In genomic region chr4:10123227-10124101, GRCh38 we compare ENCODE assay signal across 9 cellular contexts. TPM values are rescaled to one million over a fixed set of nuclear protein-coding genes. Genes with fewer than 3 reads are reported as not detected.
DNase-seq lines count a peak whose midpoint lies in the region; ATAC-seq and TF ChIP-seq lines count a peak whose summit lies in the region.
"Had no signal": no experiment of that assay in that cellular context is flagged by ENCODE, and none has a peak within 500 bp of the region (broad histone marks: within the 10 kb centered on the region; RNA-seq: fewer than 3 reads in every experiment).

No MANE protein-coding gene starts in this region.

- ATAC-seq in Right ventricle myocardium superior (ENCODE audit: poor library complexity) = no peak
- no peak for ATAC-seq in Right ventricle myocardium inferior
- no peak for ATAC-seq in upper lobe of left lung (ENCODE audit: low FRiP score in 2 of 2)
- ATAC-seq in GM21825 (IDR thresholded peaks at IDR 0.05; ENCODE audit: unreplicated experiment) = no peak
- no peak for ATAC-seq in HG03025 (IDR thresholded peaks at IDR 0.05; ENCODE audit: low FRiP score, unreplicated experiment)

- H3K27me3 ChIP-seq in upper lobe of left lung = no peaks in the 10 kb centered on the region

- H3K36me3 Mint-ChIP-seq in activated naive CD4-positive, alpha-beta T cell treated with anti-CD3 and anti-CD28 coated beads, Interleukin-2, amount 50 U/mL, for 24 hours = no peaks in the 10 kb centered on the region

- no peaks in the 10 kb centered on the region for H3K9me3 Mint-ChIP-seq in activated naive CD4-positive, alpha-beta T cell treated with anti-CD3 and anti-CD28 coated beads, Interleukin-2, amount 50 U/mL, for 24 hours
- H3K9me3 Mint-ChIP-seq: memory B cell had no signal

- intact Hi-C loops in Right ventricle myocardium superior (cut with DNase I) (no loop called here), Right ventricle myocardium inferior (cut with DNase I) (no loop called here)

- no peaks in the 10 kb centered on the region for H3K9me3 ChIP-seq in upper lobe of left lung

- TF ChIP-seq CTCF in upper lobe of left lung (IDR thresholded peaks at IDR 0.05) = peak in 1 of 6 experiments; percentile 8

- no peak overlapping the region for H3K4me3 Mint-ChIP-seq in activated naive CD4-positive, alpha-beta T cell treated with anti-CD3 and anti-CD28 coated beads, Interleukin-2, amount 50 U/mL, for 24 hours
- H3K4me3 Mint-ChIP-seq: memory B cell had no signal

- H3K4me3 ChIP-seq in upper lobe of left lung = no peak overlapping the region

- peaks cover 45% of the 10 kb centered on the region for H3K4me1 Mint-ChIP-seq in activated naive CD4-positive, alpha-beta T cell treated with anti-CD3 and anti-CD28 coated beads, Interleukin-2, amount 50 U/mL, for 24 hours

- peak overlapping the region; percentile 1 to 75 (median 32) for H3K27ac ChIP-seq in upper lobe of left lung

- TF ChIP-seq POLR2A in upper lobe of left lung (IDR thresholded peaks at IDR 0.05) = no peak

- no peak for TF ChIP-seq EP300 in upper lobe of left lung (IDR thresholded peaks at IDR 0.05)

- H3K36me3 ChIP-seq in upper lobe of left lung = no peaks in the 10 kb centered on the region

- H3K27ac Mint-ChIP-seq in activated naive CD4-positive, alpha-beta T cell treated with anti-CD3 and anti-CD28 coated beads, Interleukin-2, amount 50 U/mL, for 24 hours = peak overlapping the region; percentile 15
- H3K27ac Mint-ChIP-seq: memory B cell had no signal

- WGBS in upper lobe of left lung, 2 donors = 54 to 57% methylated on average over 6 to 12 of the region's 12 CpGs

- peaks cover 14 to 31% (median 28%) of the 10 kb centered on the region in 4 donors for H3K4me1 ChIP-seq in upper lobe of left lung

- DNase-seq in Right ventricle myocardium superior = peak; percentile 46
- DNase-seq in Right ventricle myocardium inferior (ENCODE audit: missing footprints) = no peak
- peak; percentile 67 for DNase-seq in iris pigment epithelial cell (ENCODE audit: low read depth)
- peak in 1 of 2 donors; percentile 35 for DNase-seq in upper lobe of left lung
- no peak for DNase-seq in germinal center (ENCODE audit: low spot score)

- no peaks in the 10 kb centered on the region for H3K27me3 Mint-ChIP-seq in activated naive CD4-positive, alpha-beta T cell treated with anti-CD3 and anti-CD28 coated beads, Interleukin-2, amount 50 U/mL, for 24 hours

RNA-seq across cellular contexts. Expression of gene WDR1, which starts 6.9 kb away (rescaled TPM):
- total RNA-seq in Right ventricle myocardium superior (183 TPM), Right ventricle myocardium inferior (210 TPM), upper lobe of left lung (100 to 1,000 TPM; 135 to 307 (median 183) TPM)

Comparison
In these comparisons a context has a peak if more than half of its experiments do, and no peak if none do; other contexts are left out.
1. DNase-seq: peak in Right ventricle myocardium superior (single experiment) and iris pigment epithelial cell (single experiment); none in Right ventricle myocardium inferior (single experiment) and germinal center (single experiment).